18 cellular contexts compared by ENCODE assay signal in genomic region chr16:21075252-21075651, GRCh38.
"Had no signal": no experiment of that assay in that cellular context is flagged by ENCODE, and none has a peak within 500 bp of the region (broad histone marks: within the 10 kb centered on the region; RNA-seq: fewer than 3 reads in every experiment).

No MANE protein-coding gene starts in this region.

- H3K9me3 ChIP-seq: neutrophil, tibial nerve, vagina had no signal

- DNase-seq: activated CD4-positive, alpha-beta T cell treated with anti-CD3 and anti-CD28 coated beads for 1 hour; activated CD4-positive, alpha-beta T cell treated with anti-CD3 and anti-CD28 coated beads, Interleukin-2, amount 50 U/mL, for 4 hours; activated naive CD4-positive, alpha-beta T cell treated with anti-CD3 and anti-CD28 coated beads for 36 hours; activated naive CD8-positive, alpha-beta T cell treated with anti-CD3 and anti-CD28 coated beads, Interleukin-2, amount 50 U/mL, for 24 hours; activated T-cell treated with anti-CD3 and anti-CD28 coated beads, Interleukin-2, amount 50 U/mL, for 1 hour; dorsolateral prefrontal cortex; endodermal cell; naive thymus-derived CD4-positive, alpha-beta T cell; retina; stimulated activated CD4-positive, alpha-beta T cell treated with anti-CD3 and anti-CD28 coated beads, Interleukin-15, amount 100 ng/mL, for 24 hours; stimulated activated CD4-positive, alpha-beta T cell treated with anti-CD3 and anti-CD28 coated beads, Interleukin-4, amount 100 ng/mL, for 24 hours; stimulated activated naive CD4-positive, alpha-beta T cell had no signal

- H3K36me3 ChIP-seq: neutrophil, tibial nerve, vagina had no signal

- H3K4me3 ChIP-seq: dorsolateral prefrontal cortex, skin epidermis, tibial nerve, vagina had no signal

- H3K9me3 Mint-ChIP-seq: activated naive CD4-positive, alpha-beta T cell treated with anti-CD3 and anti-CD28 coated beads for 36 hours; activated naive CD8-positive, alpha-beta T cell treated with anti-CD3 and anti-CD28 coated beads, Interleukin-2, amount 50 U/mL, for 24 hours; activated T-helper 2 cell treated with anti-CD3 and anti-CD28 coated beads, Interferon-gamma antibody, Interleukin-2, Interleukin-4, amounts not matched to agents 10 μg/mL and 5 μg/mL and 100 μg/mL, durations not matched to agents 14 hours and 24 hours and 36 hours; naive thymus-derived CD4-positive, alpha-beta T cell had no signal

- ATAC-seq: activated naive CD8-positive, alpha-beta T cell treated with anti-CD3 and anti-CD28 coated beads, Interleukin-2, amount 50 U/mL, for 24 hours; naive thymus-derived CD4-positive, alpha-beta T cell had no signal

- H3K27ac Mint-ChIP-seq: activated naive CD4-positive, alpha-beta T cell treated with anti-CD3 and anti-CD28 coated beads for 36 hours; activated naive CD8-positive, alpha-beta T cell treated with anti-CD3 and anti-CD28 coated beads, Interleukin-2, amount 50 U/mL, for 24 hours; activated T-helper 2 cell treated with anti-CD3 and anti-CD28 coated beads, Interferon-gamma antibody, Interleukin-2, Interleukin-4, amounts not matched to agents 10 μg/mL and 5 μg/mL and 100 μg/mL, durations not matched to agents 14 hours and 24 hours and 36 hours; endodermal cell; naive thymus-derived CD4-positive, alpha-beta T cell had no signal

- H3K27me3 Mint-ChIP-seq: activated naive CD8-positive, alpha-beta T cell treated with anti-CD3 and anti-CD28 coated beads, Interleukin-2, amount 50 U/mL, for 24 hours had no signal

- H3K4me3 Mint-ChIP-seq: activated naive CD4-positive, alpha-beta T cell treated with anti-CD3 and anti-CD28 coated beads for 36 hours; activated naive CD8-positive, alpha-beta T cell treated with anti-CD3 and anti-CD28 coated beads, Interleukin-2, amount 50 U/mL, for 24 hours; endodermal cell; naive thymus-derived CD4-positive, alpha-beta T cell had no signal

- H3K27me3 ChIP-seq: neutrophil, tibial nerve, vagina had no signal

- H3K36me3 Mint-ChIP-seq: naive thymus-derived CD4-positive, alpha-beta T cell had no signal

- H3K4me1 ChIP-seq: tibial nerve had no signal

- H3K27ac ChIP-seq: dorsolateral prefrontal cortex, neutrophil, skin epidermis, tibial nerve, vagina, VCaP had no signal

- H3K4me1 Mint-ChIP-seq: activated naive CD8-positive, alpha-beta T cell treated with anti-CD3 and anti-CD28 coated beads, Interleukin-2, amount 50 U/mL, for 24 hours; endodermal cell; naive thymus-derived CD4-positive, alpha-beta T cell had no signal
